In the genomic region with DNA sequence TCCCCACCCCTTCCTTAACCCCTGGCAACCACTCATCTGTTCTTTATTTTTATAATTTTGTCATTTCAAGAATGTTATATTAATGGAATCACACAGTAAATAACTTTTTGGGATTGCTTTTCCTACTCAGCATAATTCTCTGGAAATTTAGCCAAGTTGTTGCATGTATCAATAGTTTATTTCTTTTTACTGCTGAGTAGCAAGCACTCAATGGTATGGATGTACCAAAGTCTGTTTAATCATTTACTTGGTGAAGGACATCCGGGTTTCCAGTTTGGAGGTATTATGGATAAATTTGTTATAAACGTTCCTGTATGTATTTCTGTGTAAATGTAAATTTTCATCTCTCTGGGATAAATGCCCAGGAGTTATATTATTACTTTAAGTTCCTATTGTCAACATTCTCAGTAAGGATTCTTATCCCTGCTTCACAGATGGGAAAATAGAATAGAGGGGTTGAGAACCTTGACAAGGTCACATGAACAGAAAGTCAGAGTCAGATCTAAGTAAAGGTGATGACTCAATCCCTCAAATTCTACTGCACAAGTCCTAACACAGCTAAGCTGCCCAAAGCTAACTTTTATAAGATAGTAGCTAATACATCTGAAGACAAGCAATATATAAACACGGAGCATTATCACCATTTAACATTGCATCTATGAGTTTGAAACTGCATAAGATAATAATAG, we compare ENCODE assay signal across 11 cellular contexts.
A peak's percentile ranks its signal among the peaks of the same experiment; 100 is the strongest.
DNase-seq lines count a peak whose midpoint lies in the region; ATAC-seq and TF ChIP-seq lines count a peak whose summit lies in the region.
"Had no signal": no experiment of that assay in that cellular context is flagged by ENCODE, and none has a peak within 500 bp of the region (broad histone marks: within the 10 kb centered on the region; RNA-seq: fewer than 3 reads in every experiment).

No MANE protein-coding gene starts in this region.

- dilution Hi-C loops in mammary epithelial cell (cut with HindIII; ENCODE audit: low sequenced_read_pairs), result no loop called here

- peak overlapping the region; percentile 49 for H3K4me2 ChIP-seq in mammary epithelial cell (ENCODE audit: insufficient read depth, low read depth, low read length)

- WGBS in mammary epithelial cell (ENCODE audit: low coverage, missing lambda C conversion rate), result 47% methylated on average over 3 of the region's 3 CpGs

- H2AFZ ChIP-seq in ACC112 (ENCODE audit: low read length, unreplicated experiment), result peak overlapping the region; percentile 10
- H2AFZ ChIP-seq in mammary epithelial cell (ENCODE audit: low read depth, low read length), result no peak overlapping the region
- H2AFZ ChIP-seq: PC-9 had no signal

- no peaks in the 10 kb centered on the region; the same call in 1 of the 2 replicates for H3K27me3 ChIP-seq in ACC112 (ENCODE audit: insufficient read depth, low read length)
- no peaks in the 10 kb centered on the region for H3K27me3 ChIP-seq in mammary epithelial cell (ENCODE audit: insufficient read depth, low read length)
- H3K27me3 ChIP-seq in layer of hippocampus (ENCODE audit: control insufficient read depth, insufficient read depth, low read length), result no peaks in the 10 kb centered on the region
- no peaks in the 10 kb centered on the region for H3K27me3 ChIP-seq in vagina
- H3K27me3 ChIP-seq: uterus had no signal

- TF ChIP-seq CTCF in mammary epithelial cell (conservative IDR thresholded peaks at IDR 0.05 in 1 of 2, IDR thresholded peaks at IDR 0.05 in 1 of 2; ENCODE audit: extremely low read depth in 1 of 2, insufficient read depth in 1 of 2, low read depth in 1 of 2, low read length in 2 of 2), result no peak
- TF ChIP-seq CTCF in vagina (IDR thresholded peaks at IDR 0.05), result no peak

- ATAC-seq in HG03280 (IDR thresholded peaks at IDR 0.05; ENCODE audit: unreplicated experiment) (peak; percentile 49), GM21526 (IDR thresholded peaks at IDR 0.05; ENCODE audit: low FRiP score, unreplicated experiment) (no peak), HG02610 (IDR thresholded peaks at IDR 0.05; ENCODE audit: unreplicated experiment) (no peak)
- ATAC-seq: activated T-cell treated with anti-CD3 and anti-CD28 coated beads, Interleukin-2, amount 50 U/mL, for 72 hours had no signal

- no peaks in the 10 kb centered on the region for H3K9me3 ChIP-seq in mammary epithelial cell (replicated peaks; ENCODE audit: insufficient read depth, low read length)
- no peaks in the 10 kb centered on the region for H3K9me3 ChIP-seq in vagina
- H3K9me3 ChIP-seq: uterus had no signal

- CTCF ChIA-PET in mammary epithelial cell (lab: Charles Lee; ENCODE audit: low non-redundant PET), result interaction anchor here (0.5 to 0.7 kb wide), 2 partner anchors 54 to 905 kb away, joined by 3 to 4 read pairs; no protein-coding TSS in a partner anchor

- H4K20me1 ChIP-seq in mammary epithelial cell (ENCODE audit: insufficient read depth, low read length), result no peaks in the 10 kb centered on the region

- BruUV-seq in mammary epithelial cell (replicated peaks; lab: Mats Ljungman, UMichigan), result no TSS peak

- no peak for TF ChIP-seq POLR2A in vagina (IDR thresholded peaks at IDR 0.05)

- H3K79me2 ChIP-seq in ACC112 (ENCODE audit: control insufficient read depth, insufficient read depth, low read length, unreplicated experiment) (no peaks in the 10 kb centered on the region), mammary epithelial cell (ENCODE audit: insufficient read depth, low read length) (no peaks in the 10 kb centered on the region)

- H3K9ac ChIP-seq in mammary epithelial cell (ENCODE audit: insufficient read depth, low read length), result no peak overlapping the region

- H3K36me3 ChIP-seq in ACC112 (ENCODE audit: insufficient read depth, low read length) (no peaks in the 10 kb centered on the region), mammary epithelial cell (ENCODE audit: insufficient read depth, low read length) (no peaks in the 10 kb centered on the region), vagina (no peaks in the 10 kb centered on the region)
- H3K36me3 ChIP-seq: uterus had no signal

- H3K4me3 ChIP-seq in ACC112 (ENCODE audit: low read depth, low read length) (no peak overlapping the region), mammary epithelial cell (replicated peaks in 1 of 3; ENCODE audit: insufficient read depth in 1 of 3, low read depth in 2 of 3, low read length in 3 of 3) (no peak overlapping the region), vagina (no peak overlapping the region)
- H3K4me3 ChIP-seq: PC-9, uterus had no signal

- DNase-seq in mammary epithelial cell (peak; percentile 81), vagina (ENCODE audit: extremely low spot score in 2 of 2) (no peak), NCI-H510A (lab: John Stamatoyannopoulos, UW) (no peak)

- H3K4me1 ChIP-seq in ACC112 (ENCODE audit: control insufficient read depth, insufficient read depth, low read length, unreplicated experiment), result peaks cover 4% of the 10 kb centered on the region
- H3K4me1 ChIP-seq in mammary epithelial cell (ENCODE audit: insufficient read depth, low read length), result peaks cover 29% of the 10 kb centered on the region
- peaks cover 7% of the 10 kb centered on the region for H3K4me1 ChIP-seq in vagina
- H3K4me1 ChIP-seq: uterus had no signal

- intact Hi-C loops in mammary epithelial cell (cut with micrococcal nuclease) (loop anchor here (2.0 kb wide), 2 partner anchors 54 to 58 kb away; no protein-coding TSS in a partner anchor), vagina (cut with DNase I) (no loop called here)

- in situ Hi-C loops in mammary epithelial cell (cut with MboI; ENCODE audit: low sequenced_read_pairs in 2 of 2), result no loop called here

- no peak overlapping the region for H3K27ac ChIP-seq in ACC112 (ENCODE audit: low read depth, low read length)
- peak overlapping the region; percentile 47 for H3K27ac ChIP-seq in mammary epithelial cell (ENCODE audit: insufficient read depth, low read depth, low read length)
- H3K27ac ChIP-seq in layer of hippocampus (ENCODE audit: low read depth, low read length), result peak overlapping the region; percentile 71
- no peak overlapping the region for H3K27ac ChIP-seq in vagina
- H3K27ac ChIP-seq: uterus had no signal

Comparison
In these comparisons a context has a peak if more than half of its experiments do, and no peak if none do; other contexts are left out.
1. H3K27ac ChIP-seq: peak in mammary epithelial cell (single experiment) and layer of hippocampus (single experiment); none in ACC112 (single experiment) and vagina (single experiment).